ENCODE assay signal across 8 cellular contexts in the genomic region with DNA sequence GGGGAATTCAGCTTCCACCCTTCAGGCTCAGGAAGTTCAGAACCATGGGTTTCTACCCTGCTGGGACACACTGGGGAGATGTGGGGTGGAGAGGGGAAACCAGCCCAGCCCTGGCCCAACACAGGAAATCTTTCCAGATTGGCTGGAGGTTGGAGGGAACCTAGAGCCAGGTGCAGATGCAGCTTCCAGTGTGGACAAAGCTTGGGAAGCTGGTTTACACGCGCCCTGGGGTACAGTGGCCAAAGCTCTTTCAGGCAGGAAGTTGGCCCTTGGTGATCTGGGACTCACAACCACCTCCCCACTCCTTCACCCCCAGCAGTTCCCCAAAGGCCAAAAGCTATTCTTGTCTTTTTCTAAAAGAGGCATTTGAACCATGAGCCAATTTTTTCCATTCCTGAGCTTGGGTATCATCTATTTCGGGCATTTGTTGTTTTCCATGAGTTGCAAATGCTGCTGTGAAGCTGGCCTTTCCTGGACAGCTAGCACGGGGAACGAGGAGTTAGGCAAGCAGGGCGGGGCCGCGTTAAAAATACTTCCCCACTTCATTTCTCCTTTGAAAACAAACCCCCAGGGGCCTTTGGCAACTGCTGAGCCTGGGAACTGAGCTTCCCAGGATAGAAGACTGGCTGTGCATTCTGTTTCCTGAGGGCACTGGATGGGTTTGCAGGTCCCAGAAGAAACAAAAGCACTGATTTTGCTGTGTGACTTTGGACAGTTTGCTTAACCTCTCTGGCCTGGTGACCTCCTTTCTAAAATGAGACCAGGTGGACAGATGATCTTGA. TPM values are rescaled to one million over a fixed set of nuclear protein-coding genes. Genes with fewer than 3 reads are reported as not detected.
DNase-seq lines count a peak whose midpoint lies in the region; ATAC-seq and TF ChIP-seq lines count a peak whose summit lies in the region.

No MANE protein-coding gene starts in this region.

- TF ChIP-seq CTCF in BJ (IDR thresholded peaks at IDR 0.05; ENCODE audit: insufficient read depth, low read depth, low read length) = no peak
- no peak for TF ChIP-seq CTCF in epithelial cell of esophagus (IDR thresholded peaks at IDR 0.05; ENCODE audit: insufficient read depth, low read depth, low read length, missing control alignments)
- TF ChIP-seq CTCF in osteocyte (IDR thresholded peaks at IDR 0.05) = no peak

- H3K36me3 ChIP-seq in BJ (ENCODE audit: control insufficient read depth, insufficient read depth, low read length) = no peaks in the 10 kb centered on the region

- H3K4me3 Mint-ChIP-seq in osteocyte (ENCODE audit: unreplicated experiment) = peak overlapping the region; percentile 15

- ATAC-seq in GM18505 (IDR thresholded peaks at IDR 0.05; ENCODE audit: unreplicated experiment) = no peak

- H3K36me3 Mint-ChIP-seq in osteocyte (ENCODE audit: unreplicated experiment) = no peaks in the 10 kb centered on the region

- H3K4me3 ChIP-seq in BJ (ENCODE audit: low read depth, low read length) = no peak overlapping the region
- H3K4me3 ChIP-seq in epithelial cell of esophagus (ENCODE audit: low read length) = no peak overlapping the region

- no peaks in the 10 kb centered on the region for H3K9me3 Mint-ChIP-seq in osteocyte (ENCODE audit: unreplicated experiment)

- H3K27me3 ChIP-seq in BJ (ENCODE audit: control insufficient read depth, insufficient read depth, low read length) = no peaks in the 10 kb centered on the region

- CTCF ChIA-PET in BJ (lab: Yijun Ruan, JAX) = interaction anchor here (0.6 to 4.9 kb wide), 4 partner anchors 21 to 270 kb away, joined by 3 to 20 read pairs (median 4); no protein-coding TSS in a partner anchor

- POLR2A ChIA-PET in BJ (lab: Charles Lee) = no interaction called here

- TF ChIP-seq POLR2A in GM18505 (IDR thresholded peaks at IDR 0.05; ENCODE audit: borderline replicate concordance, extremely low read depth, insufficient read depth, insufficient read length) = no peak

- H3K27me3 Mint-ChIP-seq in osteocyte (ENCODE audit: unreplicated experiment) = no peaks in the 10 kb centered on the region

- peak overlapping the region; percentile 96 for H3K27ac Mint-ChIP-seq in osteocyte (ENCODE audit: unreplicated experiment)

- H3K4me1 Mint-ChIP-seq in osteocyte (ENCODE audit: unreplicated experiment) = peaks cover 53% of the 10 kb centered on the region

- DNase-seq in BJ (ENCODE audit: low read depth) (peak; percentile 89), NCI-H69 (lab: John Stamatoyannopoulos, UW) (peak; percentile 58), epithelial cell of esophagus (ENCODE audit: low read depth) (peak; percentile 80), osteocyte (ENCODE audit: extremely low spot score, unreplicated experiment) (no peak), NCI-H2227 (lab: John Stamatoyannopoulos, UW; ENCODE audit: unreplicated experiment) (no peak), NCI-H1930 (lab: John Stamatoyannopoulos, UW) (no peak), DMS114 treated with DMSO at 0.1 percent for 48 hours (lab: John Stamatoyannopoulos, UW; ENCODE audit: unreplicated experiment) (no peak)

RNA-seq across cellular contexts. Expression of a gene that starts 3.1 kb away (rescaled TPM):
- polyA plus RNA-seq in BJ (2011; rRNA removed) = 10.4 and 19.1 TPM in 2 replicates
- polyA minus RNA-seq in BJ (2011; rRNA and poly(A)+ RNA removed) = 8.4 and 11.6 TPM in 2 replicates
- 25.9 and 26.3 TPM in 2 replicates for total RNA-seq in osteocyte

RNA-seq across cellular contexts. Expression of a gene that starts 28.3 kb away (rescaled TPM):
- not detected in 2 replicates for polyA plus RNA-seq in BJ (2011; rRNA removed)
- not detected in 2 replicates for polyA minus RNA-seq in BJ (2011; rRNA and poly(A)+ RNA removed)
- total RNA-seq in osteocyte = not detected in 2 replicates

Comparison
In these comparisons a context has a peak if more than half of its experiments do, and no peak if none do; other contexts are left out.
1. DNase-seq: peak in BJ (single experiment), NCI-H69 (single experiment) and epithelial cell of esophagus (single experiment); none in osteocyte (single experiment), NCI-H2227 (single experiment), NCI-H1930 (0 of 2) and DMS114 treated with DMSO at 0.1 percent for 48 hours (single experiment).